ENCODE assay signal across 16 cellular contexts in the genomic region with DNA sequence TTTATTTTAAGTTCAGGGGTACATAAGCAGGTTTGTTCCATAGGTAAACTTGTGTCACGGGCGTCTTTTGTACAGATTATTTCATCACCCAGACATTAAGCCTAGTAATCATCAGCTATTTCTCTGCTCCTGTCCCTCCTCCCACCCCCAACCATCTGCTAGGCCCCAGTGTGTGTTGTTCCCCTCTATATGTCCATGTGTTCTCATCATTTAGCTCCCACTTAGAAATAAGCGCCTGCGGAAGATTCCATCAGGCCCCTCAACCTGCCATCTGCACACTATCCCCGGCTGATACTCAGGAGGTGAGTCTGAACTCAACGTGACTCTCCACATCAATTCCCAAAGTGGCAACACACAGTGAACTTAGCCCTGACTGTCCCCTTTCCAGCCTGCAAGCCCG.
DNase-seq lines count a peak whose midpoint lies in the region; ATAC-seq, FAIRE-seq and TF ChIP-seq lines count a peak whose summit lies in the region.
"Had no signal": no experiment of that assay in that cellular context is flagged by ENCODE, and none has a peak within 500 bp of the region (broad histone marks: within the 10 kb centered on the region; RNA-seq: fewer than 3 reads in every experiment).

No MANE protein-coding gene starts in this region.

- H2AFZ ChIP-seq in H9 (ENCODE audit: low read length): no peak overlapping the region

- no peak overlapping the region for H3K56ac ChIP-seq in H9 (ENCODE audit: insufficient read length, low read depth, low read length)

- no peaks in the 10 kb centered on the region for H3K36me3 ChIP-seq in WERI-Rb-1
- H3K36me3 ChIP-seq: BE2C had no signal

- peaks cover 2% of the 10 kb centered on the region; the same call in 1 of the 2 replicates for H3K4me1 ChIP-seq in H9 (ENCODE audit: insufficient read depth, low read length)
- H3K4me1 ChIP-seq: BE2C had no signal

- H3K4ac ChIP-seq in H9 (ENCODE audit: low read depth, low read length): no peak overlapping the region

- H3K27me3 ChIP-seq in H9 (ENCODE audit: insufficient read depth, low read length): no peaks in the 10 kb centered on the region
- H3K27me3 ChIP-seq in WERI-Rb-1 (ENCODE audit: insufficient read depth, low read depth, severe bottlenecking): no peaks in the 10 kb centered on the region

- H3K4me3 ChIP-seq in WERI-Rb-1 (ENCODE audit: low read depth, low read length): no peak overlapping the region

- no peak overlapping the region for H3K23ac ChIP-seq in H9 (ENCODE audit: insufficient read length, low read depth, low read length)

- H3K18ac ChIP-seq in H9 (ENCODE audit: insufficient read length, low read depth, low read length): no peak overlapping the region

- no peak overlapping the region for H2BK5ac ChIP-seq in H9 (ENCODE audit: insufficient read length, low read length)

- no peak for TF ChIP-seq CTCF in H9 (conservative IDR thresholded peaks at IDR 0.05)
- TF ChIP-seq CTCF in WERI-Rb-1 (IDR thresholded peaks at IDR 0.05; ENCODE audit: low read depth, low read length): no peak

- H3K79me1 ChIP-seq in H9 (ENCODE audit: insufficient read depth, low read depth, low read length, poor library complexity, severe bottlenecking): no peaks in the 10 kb centered on the region

- no peak overlapping the region for H3K4me2 ChIP-seq in H9 (ENCODE audit: insufficient read depth, insufficient read length, low read length)

- no peak overlapping the region for H3T11ph ChIP-seq in H9 (ENCODE audit: low read length)

- H4K20me1 ChIP-seq in H9 (ENCODE audit: control insufficient read depth, insufficient read depth, insufficient read length): no peaks in the 10 kb centered on the region

- H2BK12ac ChIP-seq in H9 (ENCODE audit: insufficient read length, low read depth, low read length): no peak overlapping the region

- WGBS in H9 (ENCODE audit: extremely low coverage, insufficient read length, low lambda C conversion rate): no CpG with 5 or more reads among the region's 7 CpGs

- H3K9me3 Mint-ChIP-seq in H9: no peaks in the 10 kb centered on the region; a peak in 1 of 5 replicates

- ATAC-seq in HG03565 (IDR thresholded peaks at IDR 0.05; ENCODE audit: unreplicated experiment): no peak
- ATAC-seq in HG03280 (IDR thresholded peaks at IDR 0.05; ENCODE audit: unreplicated experiment): no peak

- H2BK15ac ChIP-seq in H9 (ENCODE audit: low read depth, low read length): no peak overlapping the region

- peak; percentile 13 for FAIRE-seq in urothelium cell line (lab: Jason Lieb, UNC)
- FAIRE-seq: A204.1, D721Med, H54 had no signal

- no peak overlapping the region for H4K91ac ChIP-seq in H9 (ENCODE audit: insufficient read length, low read depth, low read length)

- H3K27me3 Mint-ChIP-seq in H9 (ENCODE audit: low read depth): peaks cover 1% of the 10 kb centered on the region

- H3K36me3 Mint-ChIP-seq in H9 (ENCODE audit: insufficient read depth in 1 of 3, low read depth in 3 of 3): no peaks in the 10 kb centered on the region; a peak in 2 of 7 replicates
- H3K36me3 Mint-ChIP-seq: CD4-positive, alpha-beta memory T cell had no signal

- H4K8ac ChIP-seq in H9 (replicated peaks; ENCODE audit: insufficient read length, low read depth, low read length): no peak overlapping the region

- H3K9me3 ChIP-seq in H9 (ENCODE audit: control insufficient read depth, low read depth, low read length) (no peaks in the 10 kb centered on the region), WERI-Rb-1 (ENCODE audit: severe bottlenecking) (peaks cover 2% of the 10 kb centered on the region)
- H3K9me3 ChIP-seq: BE2C had no signal

- H3K27ac ChIP-seq in H9 (ENCODE audit: insufficient read length, low read depth, low read length) (no peak overlapping the region), WERI-Rb-1 (peak overlapping the region; percentile 78)
- H3K27ac ChIP-seq: C4-2B had no signal

- H3K79me2 ChIP-seq in H9 (ENCODE audit: insufficient read depth, low read length): no peaks in the 10 kb centered on the region

- H3K9ac ChIP-seq in H9 (ENCODE audit: extremely low read depth, insufficient read length, low read length): no peak overlapping the region

- H3K27ac Mint-ChIP-seq in H9: peak overlapping the region in 1 of 3 experiments; percentile 49; a peak in 2 of 7 replicates
- H3K27ac Mint-ChIP-seq: CD4-positive, alpha-beta memory T cell had no signal

- H2AK5ac ChIP-seq in H9 (ENCODE audit: insufficient read length, low read length): no peak overlapping the region

- DNase-seq in H9 (no peak), NCI-H2171 treated with DMSO at 0.1 percent for 48 hours (lab: John Stamatoyannopoulos, UW) (peak; percentile 92), WERI-Rb-1 (peak; percentile 79), urothelium cell line (ENCODE audit: low spot score) (no peak)
- no peak for DNase-seq in central memory CD4-positive, alpha-beta T cell
- DNase-seq: BE2C; CD4-positive, alpha-beta memory T cell; DMS53; GF-D8; IMR-90 had no signal

- H2BK20ac ChIP-seq in H9 (ENCODE audit: low read depth, low read length, poor library complexity, severe bottlenecking): no peak overlapping the region

- H3K4me1 Mint-ChIP-seq in H9: peaks cover 6 to 9% of the 10 kb centered on the region in 2 experiments
- H3K4me1 Mint-ChIP-seq: CD4-positive, alpha-beta memory T cell had no signal

- no peak overlapping the region for H4K5ac ChIP-seq in H9 (ENCODE audit: insufficient read length, low read depth, low read length)

- H2BK120ac ChIP-seq in H9 (ENCODE audit: low read depth, low read length, poor library complexity, severe bottlenecking): no peak overlapping the region

- H3K4me3 Mint-ChIP-seq in H9: no peak overlapping the region
- H3K4me3 Mint-ChIP-seq: CD4-positive, alpha-beta memory T cell had no signal

- no peaks in the 10 kb centered on the region for H3K23me2 ChIP-seq in H9 (ENCODE audit: insufficient read length, low read depth, low read length, poor library complexity, severe bottlenecking)

- H3K14ac ChIP-seq in H9 (ENCODE audit: insufficient read depth, low read length): peak overlapping the region; percentile 63; the same call in 1 of the 2 replicates

Comparison
In these comparisons a context has a peak if more than half of its experiments do, and no peak if none do; other contexts are left out.
1. DNase-seq: peak in NCI-H2171 treated with DMSO at 0.1 percent for 48 hours (single experiment) and WERI-Rb-1 (single experiment); none in H9 (single experiment), urothelium cell line (single experiment) and central memory CD4-positive, alpha-beta T cell (single experiment).